In the genomic region with DNA sequence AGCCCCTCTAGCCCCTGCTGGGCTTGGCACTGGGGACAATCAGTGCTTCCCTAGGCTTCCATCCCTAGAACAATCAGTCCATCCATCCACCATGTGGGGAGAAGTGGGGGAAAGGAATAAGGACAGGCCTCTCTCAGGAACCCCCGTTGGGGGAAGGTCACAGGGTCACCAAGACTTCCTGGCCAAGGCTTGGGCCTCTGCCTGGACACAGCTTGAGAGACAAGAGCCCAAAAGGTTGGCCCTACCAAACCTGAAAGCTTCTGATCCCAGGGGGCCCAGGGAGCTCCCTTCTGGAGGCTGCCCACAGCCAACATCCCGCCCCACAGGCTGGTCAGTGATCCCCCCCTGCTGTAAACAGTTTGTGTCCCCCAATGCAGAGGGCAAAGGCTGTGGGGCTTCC, we compare ENCODE assay signal across 12 cellular contexts. TPM values are rescaled to one million over a fixed set of nuclear protein-coding genes. Genes with fewer than 3 reads are reported as not detected.
A peak's percentile ranks its signal among the peaks of the same experiment; 100 is the strongest.
DNase-seq lines count a peak whose midpoint lies in the region; ATAC-seq and TF ChIP-seq lines count a peak whose summit lies in the region.
"Had no signal": no experiment of that assay in that cellular context is flagged by ENCODE, and none has a peak within 500 bp of the region (broad histone marks: within the 10 kb centered on the region; RNA-seq: fewer than 3 reads in every experiment).

No MANE protein-coding gene starts in this region.

- TF ChIP-seq POLR2A in right lobe of liver (IDR thresholded peaks at IDR 0.05) (no peak), testis (IDR thresholded peaks at IDR 0.05) (no peak)

- peak overlapping the region; percentile 67 for H3K4me3 Mint-ChIP-seq in type B pancreatic cell

- peaks cover 4% of the 10 kb centered on the region for H3K4me1 Mint-ChIP-seq in type B pancreatic cell (ENCODE audit: unreplicated experiment)

- no peak for DNase-seq in right lobe of liver
- no peak for DNase-seq in astrocyte of the cerebellum (ENCODE audit: low read depth)
- DNase-seq in midbrain (lab: John Stamatoyannopoulos, UW), result peak; percentile 27
- no peak for DNase-seq in type B pancreatic cell (ENCODE audit: extremely low spot score, unreplicated experiment)
- no peak for DNase-seq in NCI-H1092 treated with DMSO at 0.1 percent for 48 hours (lab: John Stamatoyannopoulos, UW)
- no peak for DNase-seq in dermis blood vessel endothelial cell
- DNase-seq in testis, result no peak
- DNase-seq: stimulated activated CD4-positive, alpha-beta T cell treated with anti-CD3 and anti-CD28 coated beads, Interleukin-4, amount 100 ng/mL, for 24 hours; stimulated activated naive CD8-positive, alpha-beta T cell treated with anti-CD3 and anti-CD28 coated beads, Interleukin-15, Interleukin-2, amounts not matched to agents 100 U/mL and 50 U/mL, for 24 hours had no signal

- TF ChIP-seq RAD21 in liver (IDR thresholded peaks at IDR 0.05), result no peak

- H3K27me3 Mint-ChIP-seq in type B pancreatic cell, result peaks cover 67% of the 10 kb centered on the region

- no peak overlapping the region for H3K4me3 ChIP-seq in liver (ENCODE audit: low read depth in 1 of 3, low read length in 3 of 3)
- H3K4me3 ChIP-seq in right lobe of liver, result no peak overlapping the region
- peak overlapping the region; percentile 50 for H3K4me3 ChIP-seq in astrocyte of the cerebellum (ENCODE audit: low read depth, low read length)
- H3K4me3 ChIP-seq in testis, result no peak overlapping the region

- H3K27ac Mint-ChIP-seq in type B pancreatic cell, result no peak overlapping the region

- no peaks in the 10 kb centered on the region for H3K9me3 Mint-ChIP-seq in type B pancreatic cell

- TF ChIP-seq CTCF in liver (IDR thresholded peaks at IDR 0.05; ENCODE audit: low read depth, low read length, missing input control) (no peak), right lobe of liver (IDR thresholded peaks at IDR 0.05) (no peak), astrocyte of the cerebellum (IDR thresholded peaks at IDR 0.05; ENCODE audit: low read depth, low read length, missing control alignments) (no peak), type B pancreatic cell (conservative IDR thresholded peaks at IDR 0.05) (no peak), testis (IDR thresholded peaks at IDR 0.05) (no peak)

- intact Hi-C loops in right lobe of liver (cut with DNase I) (no loop called here), testis (cut with DNase I; ENCODE audit: low total_unique reads) (no loop called here)

- H3K9me3 ChIP-seq in liver (ENCODE audit: control insufficient read depth in 4 of 4, low read length in 3 of 4), result no peaks in the 10 kb centered on the region
- no peaks in the 10 kb centered on the region for H3K9me3 ChIP-seq in right lobe of liver
- H3K9me3 ChIP-seq in testis, result no peaks in the 10 kb centered on the region
- H3K9me3 ChIP-seq: BLaER1 had no signal

- H3K36me3 Mint-ChIP-seq in type B pancreatic cell, result no peaks in the 10 kb centered on the region

- in situ Hi-C loops in astrocyte of the cerebellum (cut with HindIII; ENCODE audit: low sequenced_read_pairs), result no loop called here

- H3K27ac ChIP-seq in liver (ENCODE audit: low read depth in 1 of 2, low read length in 2 of 2) (peak overlapping the region; percentile 16 to 32), right lobe of liver (no peak overlapping the region), testis (no peak overlapping the region)
- H3K27ac ChIP-seq: BLaER1 had no signal

- H3K9ac ChIP-seq in liver (ENCODE audit: low read depth in 1 of 2, low read length in 2 of 2), result no peak overlapping the region

- H3K4me1 ChIP-seq in liver (ENCODE audit: control insufficient read depth in 4 of 4, insufficient read depth in 4 of 4, low read length in 3 of 4), result peaks cover 9 to 23% (median 19%) of the 10 kb centered on the region in 4 donors
- H3K4me1 ChIP-seq in right lobe of liver, result peaks cover 0 to 46% (median 11%) of the 10 kb centered on the region in 4 donors
- H3K4me1 ChIP-seq in testis, result no peaks in the 10 kb centered on the region

- no peaks in the 10 kb centered on the region for H3K36me3 ChIP-seq in liver (ENCODE audit: control insufficient read depth in 4 of 4, insufficient read depth in 3 of 4, low read depth in 1 of 4, low read length in 3 of 4)
- H3K36me3 ChIP-seq in right lobe of liver, result no peaks in the 10 kb centered on the region
- H3K36me3 ChIP-seq in testis (ENCODE audit: low read depth, missing control alignments), result no peaks in the 10 kb centered on the region
- H3K36me3 ChIP-seq: BLaER1 had no signal

- H3K27me3 ChIP-seq in liver (ENCODE audit: control insufficient read depth in 4 of 4, insufficient read depth in 4 of 4, low read length in 3 of 4) (no peaks in the 10 kb centered on the region), right lobe of liver (no peaks in the 10 kb centered on the region), testis (no peaks in the 10 kb centered on the region)

- 80% methylated on average over 2 of the region's 2 CpGs for WGBS in liver
- 80% methylated on average over 1 of the region's 2 CpGs for WGBS in right lobe of liver (ENCODE audit: insufficient coverage, low coverage, low lambda C conversion rate, missing lambda C conversion rate)
- WGBS in testis, 2 donors, result 43 to 69% methylated on average over 2 of the region's 2 CpGs

- ATAC-seq in right lobe of liver, result no peak
- ATAC-seq: stimulated activated naive CD8-positive, alpha-beta T cell treated with anti-CD3 and anti-CD28 coated beads, Interleukin-15, Interleukin-2, amounts not matched to agents 100 U/mL and 50 U/mL, for 24 hours had no signal

TF ChIP-seq in liver, 16 proteins besides CTCF, POLR2A, EP300 and RAD21:
- no peak for TF ChIP-seq JUND (IDR thresholded peaks at IDR 0.05)
TF ChIP-seq in liver: peak in this region for 0.

RNA-seq across cellular contexts. Expression of gene MTMR4, which starts 16.2 kb away (rescaled TPM):
- total RNA-seq in liver (10 to 100 TPM; 39.8 to 70.1 TPM), right lobe of liver (100 to 1,000 TPM in 1 of 6 experiments, 10 to 100 TPM in 5; 46.4 to 101 (median 59.7) TPM), type B pancreatic cell (ENCODE audit: low replicate concordance) (62.2 and 76.5 TPM in 2 replicates), dermis blood vessel endothelial cell (53.9 and 57.5 TPM in 2 replicates), testis (100 to 1,000 TPM; 146 to 183 TPM)
- polyA plus RNA-seq in liver (10 to 100 TPM; 17.2 to 20.0 TPM), testis (ENCODE audit: insufficient read depth, low read depth, low replicate concordance) (59.3 TPM)

RNA-seq across cellular contexts. Expression of gene HSF5, which starts 42.4 kb away (rescaled TPM):
- total RNA-seq in liver (under 1 TPM; 0.09 to 0.17 TPM), right lobe of liver (under 1 TPM in 5 of 6 experiments, not detected in 1; 0.06 to 0.18 (median 0.10) TPM), type B pancreatic cell (ENCODE audit: low replicate concordance) (0.10 TPM in 1 of 2 replicates, not detected in the other), dermis blood vessel endothelial cell (0.05 and 0.17 TPM in 2 replicates), testis (10 to 100 TPM; 40.0 to 57.8 TPM)
- polyA plus RNA-seq in liver (not detected), testis (ENCODE audit: insufficient read depth, low read depth, low replicate concordance) (119 TPM)
- total RNA-seq: H4 had no signal

Comparison
In these comparisons a context has a peak if more than half of its experiments do, and no peak if none do; other contexts are left out.
1. H3K27ac ChIP-seq: peak in liver (2 of 2); none in right lobe of liver (0 of 3) and testis (0 of 2).
2. RNA of gene HSF5, which starts 42.4 kb away (total RNA-seq): 40.0 to 57.8 TPM in testis; 0.05 to 0.17 TPM in dermis blood vessel endothelial cell, 0.09 to 0.17 TPM in liver, 0.06 to 0.18 TPM in right lobe of liver and 0.10 TPM in type B pancreatic cell; every median in the first group is over 10 times any median in the second.